8 cellular contexts compared by ENCODE assay signal in genomic region chr17:4509402-4509801, GRCh38. TPM values are rescaled to one million over a fixed set of nuclear protein-coding genes. Genes with fewer than 3 reads are reported as not detected.
DNase-seq lines count a peak whose midpoint lies in the region; TF ChIP-seq lines count a peak whose summit lies in the region.
"Had no signal": no experiment of that assay in that cellular context is flagged by ENCODE, and none has a peak within 500 bp of the region (broad histone marks: within the 10 kb centered on the region; RNA-seq: fewer than 3 reads in every experiment).

No MANE protein-coding gene starts in this region.

- H3K4me1 ChIP-seq in right atrium auricular region (peaks cover 0 to 84% of the 10 kb centered on the region in 2 donors), subcutaneous abdominal adipose tissue (ENCODE audit: control insufficient read depth in 5 of 5, insufficient read depth in 5 of 5, low read length in 5 of 5) (peaks cover 8 to 86% (median 57%) of the 10 kb centered on the region in 5 donors)

- DNase-seq in GM20000 (ENCODE audit: low spot score): peak; percentile 70
- peak; percentile 54 for DNase-seq in activated CD4-positive, alpha-beta memory T cell treated with anti-CD3 and anti-CD28 coated beads for 36 hours
- no peak for DNase-seq in right atrium auricular region (ENCODE audit: low spot score)
- no peak for DNase-seq in nucleus accumbens (lab: John Stamatoyannopoulos, UW)
- DNase-seq in hypothalamus (lab: John Stamatoyannopoulos, UW): no peak
- no peak for DNase-seq in DMS153 (lab: John Stamatoyannopoulos, UW)
- DNase-seq: SIG-M5 had no signal

- intact Hi-C loops in activated CD4-positive, alpha-beta memory T cell treated with anti-CD3 and anti-CD28 coated beads for 36 hours (cut with micrococcal nuclease): loop anchor here (10.0 kb wide), 1 partner anchor 75 kb away; the partner anchor contains the start of gene SPNS3

- H3K9me3 Mint-ChIP-seq in activated CD4-positive, alpha-beta memory T cell treated with anti-CD3 and anti-CD28 coated beads for 36 hours: no peaks in the 10 kb centered on the region

- no peaks in the 10 kb centered on the region for H3K36me3 ChIP-seq in right atrium auricular region
- no peaks in the 10 kb centered on the region for H3K36me3 ChIP-seq in subcutaneous abdominal adipose tissue (ENCODE audit: control insufficient read depth in 5 of 5, insufficient read depth in 5 of 5, low read length in 5 of 5)

- H3K4me3 ChIP-seq in right atrium auricular region (no peak overlapping the region), subcutaneous abdominal adipose tissue (ENCODE audit: low read depth in 1 of 5, low read length in 5 of 5) (peak overlapping the region in 1 of 5 donors; percentile 24)

- CTCF ChIA-PET in activated CD4-positive, alpha-beta memory T cell treated with anti-CD3 and anti-CD28 coated beads for 36 hours (lab: Charles Lee): no interaction called here

- peaks cover 5% of the 10 kb centered on the region for H3K27me3 Mint-ChIP-seq in activated CD4-positive, alpha-beta memory T cell treated with anti-CD3 and anti-CD28 coated beads for 36 hours

- H3K27ac Mint-ChIP-seq in activated CD4-positive, alpha-beta memory T cell treated with anti-CD3 and anti-CD28 coated beads for 36 hours: no peak overlapping the region

- H3K36me3 Mint-ChIP-seq in activated CD4-positive, alpha-beta memory T cell treated with anti-CD3 and anti-CD28 coated beads for 36 hours: no peaks in the 10 kb centered on the region

- H3K9me3 ChIP-seq in right atrium auricular region (no peaks in the 10 kb centered on the region), subcutaneous abdominal adipose tissue (ENCODE audit: control insufficient read depth in 5 of 5, low read length in 5 of 5) (no peaks in the 10 kb centered on the region)

- TF ChIP-seq CTCF in GM20000 (IDR thresholded peaks at IDR 0.05; ENCODE audit: extremely low read depth, missing control alignments): no peak
- TF ChIP-seq CTCF in right atrium auricular region (IDR thresholded peaks at IDR 0.05): no peak

- H3K27me3 ChIP-seq in right atrium auricular region (no peaks in the 10 kb centered on the region), subcutaneous abdominal adipose tissue (ENCODE audit: control insufficient read depth in 5 of 5, insufficient read depth in 4 of 5, low read length in 5 of 5) (peaks cover 0 to 3% (median 0%) of the 10 kb centered on the region in 5 donors)

- H3K4me1 Mint-ChIP-seq in activated CD4-positive, alpha-beta memory T cell treated with anti-CD3 and anti-CD28 coated beads for 36 hours (ENCODE audit: low read depth): peaks cover 18% of the 10 kb centered on the region

- peak overlapping the region in 2 of 5 donors; percentile 48 to 58 for H3K9ac ChIP-seq in subcutaneous abdominal adipose tissue (ENCODE audit: low read length in 5 of 5)

- H3K27ac ChIP-seq in right atrium auricular region (peak overlapping the region; percentile 37 to 54), subcutaneous abdominal adipose tissue (ENCODE audit: low read depth, low read length) (peak overlapping the region; percentile 58)

- POLR2A ChIA-PET in activated CD4-positive, alpha-beta memory T cell treated with anti-CD3 and anti-CD28 coated beads for 36 hours (lab: Charles Lee): no interaction called here

- H3K4me3 Mint-ChIP-seq in activated CD4-positive, alpha-beta memory T cell treated with anti-CD3 and anti-CD28 coated beads for 36 hours: no peak overlapping the region

RNA-seq across cellular contexts. Expression of gene SPNS2, which starts 10.7 kb away (rescaled TPM):
- under 1 TPM; 0.15 to 0.24 TPM for total RNA-seq in activated CD4-positive, alpha-beta memory T cell treated with anti-CD3 and anti-CD28 coated beads for 36 hours
- total RNA-seq in right atrium auricular region: 10 to 100 TPM in 1 of 2 donors, 1 to 10 TPM in 1; 7.2 to 16.8 TPM

RNA-seq across cellular contexts. Expression of gene MYBBP1A, which starts 45.8 kb away (rescaled TPM):
- 10 to 100 TPM; 66.6 to 70.8 TPM for total RNA-seq in activated CD4-positive, alpha-beta memory T cell treated with anti-CD3 and anti-CD28 coated beads for 36 hours
- 10 to 100 TPM; 19.6 to 25.8 TPM for total RNA-seq in right atrium auricular region

RNA-seq across cellular contexts. Expression of gene GGT6, which starts 51.0 kb away (rescaled TPM):
- total RNA-seq in activated CD4-positive, alpha-beta memory T cell treated with anti-CD3 and anti-CD28 coated beads for 36 hours: not detected
- not detected for total RNA-seq in right atrium auricular region

Comparison
In these comparisons a context has a peak if more than half of its experiments do, and no peak if none do; other contexts are left out.
1. DNase-seq: peak in GM20000 (single experiment) and activated CD4-positive, alpha-beta memory T cell treated with anti-CD3 and anti-CD28 coated beads for 36 hours (single experiment); none in right atrium auricular region (single experiment), nucleus accumbens (0 of 56), hypothalamus (0 of 51) and DMS153 (single experiment).
2. RNA of gene SPNS2, which starts 10.7 kb away (total RNA-seq): 7.2 to 16.8 TPM in right atrium auricular region; 0.15 to 0.24 TPM in activated CD4-positive, alpha-beta memory T cell treated with anti-CD3 and anti-CD28 coated beads for 36 hours; every median in the first group is over 4 times any median in the second.